In genomic region chrX:11540532-11541377, GRCh38 we compare ENCODE assay signal across 11 cellular contexts.
DNase-seq lines count a peak whose midpoint lies in the region; ATAC-seq and TF ChIP-seq lines count a peak whose summit lies in the region.
"Had no signal": no experiment of that assay in that cellular context is flagged by ENCODE, and none has a peak within 500 bp of the region (broad histone marks: within the 10 kb centered on the region; RNA-seq: fewer than 3 reads in every experiment).

No MANE protein-coding gene starts in this region.

- peak; percentile 9 for TF ChIP-seq CTCF in AG04449 (IDR thresholded peaks at IDR 0.05; ENCODE audit: insufficient read depth, low read length, missing control alignments)
- no peak for TF ChIP-seq CTCF in WTC11 (IDR thresholded peaks at IDR 0.05)
- no peak for TF ChIP-seq CTCF in PC-9 (conservative IDR thresholded peaks at IDR 0.05)

- no peaks in the 10 kb centered on the region for H3K36me3 Mint-ChIP-seq in WTC11
- H3K36me3 Mint-ChIP-seq in activated naive CD8-positive, alpha-beta T cell treated with anti-CD3 and anti-CD28 coated beads for 36 hours: no peaks in the 10 kb centered on the region

- no peaks in the 10 kb centered on the region for H3K36me3 ChIP-seq in PC-9 (ENCODE audit: low read depth)

- H4K20me1 ChIP-seq in PC-9 (ENCODE audit: insufficient read depth): no peaks in the 10 kb centered on the region

- H3K9me2 ChIP-seq in PC-9 (ENCODE audit: insufficient read depth): no peaks in the 10 kb centered on the region

- no peak overlapping the region for H3K27ac ChIP-seq in PC-9

- no peak overlapping the region for H3K4me3 Mint-ChIP-seq in WTC11
- no peak overlapping the region for H3K4me3 Mint-ChIP-seq in activated naive CD8-positive, alpha-beta T cell treated with anti-CD3 and anti-CD28 coated beads for 36 hours

- no peaks in the 10 kb centered on the region for H3K79me2 ChIP-seq in PC-9 (ENCODE audit: low read depth)

- DNase-seq in AG04449 (ENCODE audit: low read depth, low spot score) (no peak), WTC11 (ENCODE audit: low spot score) (peak; percentile 9), NCI-H446 (lab: John Stamatoyannopoulos, UW) (no peak), dedifferentiated amniotic fluid mesenchymal stem cell (ENCODE audit: extremely low spot score) (no peak), PC-9 (no peak)
- no peak for DNase-seq in activated naive CD8-positive, alpha-beta T cell treated with anti-CD3 and anti-CD28 coated beads for 36 hours
- DNase-seq: activated CD4-positive, alpha-beta T cell treated with anti-CD3 and anti-CD28 coated beads, Interleukin-2, amount 50 U/mL, for 1 hour; NCI-H510A; stimulated activated CD4-positive, alpha-beta T cell treated with anti-CD3 and anti-CD28 coated beads, Interleukin-4, amount 100 ng/mL, for 24 hours had no signal

- H3F3A ChIP-seq in PC-9 (ENCODE audit: insufficient read depth, low read depth): no peaks in the 10 kb centered on the region

- H2AFZ ChIP-seq in PC-9: no peak overlapping the region

- H3K9me3 Mint-ChIP-seq in WTC11: no peaks in the 10 kb centered on the region
- no peaks in the 10 kb centered on the region for H3K9me3 Mint-ChIP-seq in activated naive CD8-positive, alpha-beta T cell treated with anti-CD3 and anti-CD28 coated beads for 36 hours

- H3K4me1 ChIP-seq in PC-9 (replicated peaks; ENCODE audit: insufficient read depth): no peaks in the 10 kb centered on the region

- H3K9me3 ChIP-seq in PC-9 (ENCODE audit: insufficient read depth, low read depth): no peaks in the 10 kb centered on the region

- no peak overlapping the region for H3K4me2 ChIP-seq in PC-9

- CTCF ChIA-PET in AG04449 (lab: Yijun Ruan, JAX) (interaction anchor here (0.6 to 2.2 kb wide), 5 partner anchors 9 to 1356 kb away, joined by 3 to 10 read pairs (median 7); no protein-coding TSS in a partner anchor), WTC11 (lab: Charles Lee) (no interaction called here), PC-9 (lab: Charles Lee) (no interaction called here)

- intact Hi-C loops in PC-9 (cut with micrococcal nuclease; ENCODE audit: unreplicated experiment): no loop called here

- ATAC-seq in GM19328 (IDR thresholded peaks at IDR 0.05; ENCODE audit: unreplicated experiment) (peak; percentile 80), HG03060 (IDR thresholded peaks at IDR 0.05; ENCODE audit: low read depth, unreplicated experiment) (peak; percentile 63), WTC11 (no peak)

- POLR2A ChIA-PET in AG04449 (lab: Yijun Ruan, JAX): no interaction called here
- POLR2A ChIA-PET in WTC11 (lab: Charles Lee): no interaction called here
- POLR2A ChIA-PET in PC-9 (lab: Charles Lee; ENCODE audit: unreplicated experiment): no interaction called here

- H3K27me3 ChIP-seq in PC-9 (ENCODE audit: insufficient read depth, low read depth): no peaks in the 10 kb centered on the region

- no peak overlapping the region for H3K27ac Mint-ChIP-seq in WTC11
- no peak overlapping the region for H3K27ac Mint-ChIP-seq in activated naive CD8-positive, alpha-beta T cell treated with anti-CD3 and anti-CD28 coated beads for 36 hours

- H3K4me1 Mint-ChIP-seq in WTC11: no peaks in the 10 kb centered on the region
- no peaks in the 10 kb centered on the region for H3K4me1 Mint-ChIP-seq in activated naive CD8-positive, alpha-beta T cell treated with anti-CD3 and anti-CD28 coated beads for 36 hours

- H3K4me3 ChIP-seq in AG04449 (ENCODE audit: low read depth, low read length) (no peak overlapping the region), PC-9 (no peak overlapping the region)

- peaks cover 92% of the 10 kb centered on the region for H3K27me3 Mint-ChIP-seq in WTC11 (ENCODE audit: low read depth)
- no peaks in the 10 kb centered on the region for H3K27me3 Mint-ChIP-seq in activated naive CD8-positive, alpha-beta T cell treated with anti-CD3 and anti-CD28 coated beads for 36 hours

- no TSS peak for BruUV-seq in PC-9 (replicated peaks; lab: Mats Ljungman, UMichigan)

TF ChIP-seq in WTC11, 78 proteins besides CTCF, POLR2A, EP300 and RAD21 (continues in another document):
- no peak for TF ChIP-seq SMAD4 (CRISPR knock-in tag; IDR thresholded peaks at IDR 0.05)
- TF ChIP-seq ESRRA (CRISPR knock-in tag; IDR thresholded peaks at IDR 0.05; ENCODE audit: borderline replicate concordance): no peak
- no peak for TF ChIP-seq E2F1 (CRISPR knock-in tag; IDR thresholded peaks at IDR 0.05)
- TF ChIP-seq GRHL2 (CRISPR knock-in tag; IDR thresholded peaks at IDR 0.05; ENCODE audit: insufficient replicate concordance, severe bottlenecking): no peak
- TF ChIP-seq MXD4 (CRISPR knock-in tag; IDR thresholded peaks at IDR 0.05; ENCODE audit: borderline replicate concordance): no peak
- no peak for TF ChIP-seq SMAD3 (CRISPR knock-in tag; IDR thresholded peaks at IDR 0.05; ENCODE audit: borderline replicate concordance)
- TF ChIP-seq NFATC4 (CRISPR knock-in tag; IDR thresholded peaks at IDR 0.05): no peak
- no peak for TF ChIP-seq ZSCAN18 (CRISPR knock-in tag; IDR thresholded peaks at IDR 0.05)
- no peak for TF ChIP-seq ZNF219 (CRISPR knock-in tag; IDR thresholded peaks at IDR 0.05; ENCODE audit: borderline replicate concordance)
- TF ChIP-seq ATF3 (CRISPR knock-in tag; conservative IDR thresholded peaks at IDR 0.05): no peak
- TF ChIP-seq RORB (CRISPR knock-in tag; IDR thresholded peaks at IDR 0.05): no peak
- TF ChIP-seq STAT6 (CRISPR knock-in tag; conservative IDR thresholded peaks at IDR 0.05; ENCODE audit: low read depth): no peak
- TF ChIP-seq AR (CRISPR knock-in tag; IDR thresholded peaks at IDR 0.05): no peak
- no peak for TF ChIP-seq ZNF396 (CRISPR knock-in tag; IDR thresholded peaks at IDR 0.05; ENCODE audit: borderline replicate concordance)
- no peak for TF ChIP-seq TP53 (CRISPR knock-in tag; IDR thresholded peaks at IDR 0.05)
